Comparison of ENCODE assay signal across 8 cellular contexts in genomic region chr2:25251032-25251460, GRCh38.
DNase-seq lines count a peak whose midpoint lies in the region; ATAC-seq and TF ChIP-seq lines count a peak whose summit lies in the region.

No MANE protein-coding gene starts in this region.

- H3K4me3 ChIP-seq in A673 (ENCODE audit: low read depth, low read length, poor library complexity, severe bottlenecking), result peak overlapping the region; percentile 62
- H3K4me3 ChIP-seq in H7 (ENCODE audit: insufficient read depth, low read depth, low read length), result peak overlapping the region; percentile 57
- peak overlapping the region; percentile 56 to 63 for H3K4me3 ChIP-seq in testis

- WGBS in testis, 2 donors, result 26 to 32% methylated on average over 12 to 16 of the region's 16 CpGs

- H3K27me3 Mint-ChIP-seq in activated naive CD4-positive, alpha-beta T cell treated with anti-CD3 and anti-CD28 coated beads, Interleukin-2, amount 50 U/mL, for 24 hours, result no peaks in the 10 kb centered on the region

- intact Hi-C loops in A673 (cut with micrococcal nuclease; ENCODE audit: unreplicated experiment), result no loop called here
- intact Hi-C loops in left colon (cut with DNase I, micrococcal nuclease), result no loop called here
- intact Hi-C loops in testis (cut with DNase I; ENCODE audit: low total_unique reads), result no loop called here

- H3K9me3 ChIP-seq in A673 (ENCODE audit: low read depth, low read length, poor library complexity, severe bottlenecking), result no peaks in the 10 kb centered on the region
- no peaks in the 10 kb centered on the region for H3K9me3 ChIP-seq in testis

- H3K36me3 Mint-ChIP-seq in activated naive CD4-positive, alpha-beta T cell treated with anti-CD3 and anti-CD28 coated beads, Interleukin-2, amount 50 U/mL, for 24 hours, result peaks cover 3% of the 10 kb centered on the region

- TF ChIP-seq CTCF in A673 (conservative IDR thresholded peaks at IDR 0.05; ENCODE audit: low read depth, low read length), result no peak
- TF ChIP-seq CTCF in testis (IDR thresholded peaks at IDR 0.05), result no peak

- no TSS peak for BruUV-seq in A673 (replicated peaks; lab: Mats Ljungman, UMichigan)

- H3K27me3 ChIP-seq in A673 (replicated peaks; ENCODE audit: insufficient read depth, low read depth, low read length, poor library complexity) (no peaks in the 10 kb centered on the region), H7 (ENCODE audit: control insufficient read depth, insufficient read depth, low read length) (no peaks in the 10 kb centered on the region), testis (no peaks in the 10 kb centered on the region)

- peak overlapping the region; percentile 87 for H3K4me3 Mint-ChIP-seq in activated naive CD4-positive, alpha-beta T cell treated with anti-CD3 and anti-CD28 coated beads, Interleukin-2, amount 50 U/mL, for 24 hours

- H3K36me3 ChIP-seq in A673 (ENCODE audit: insufficient read depth, low read length, poor library complexity, severe bottlenecking) (peaks cover 23% of the 10 kb centered on the region), H7 (replicated peaks; ENCODE audit: control insufficient read depth, insufficient read depth, low read length) (peaks cover 22% of the 10 kb centered on the region), testis (ENCODE audit: low read depth, missing control alignments) (no peaks in the 10 kb centered on the region)

- DNase-seq in A673 (ENCODE audit: low spot score) (peak; percentile 55), H7 (peak; percentile 90), left colon (no peak), testis (no peak), SHP77 treated with DMSO at 0.1 percent for 48 hours (lab: John Stamatoyannopoulos, UW) (no peak)

- POLR2A ChIA-PET in A673 (lab: Charles Lee; ENCODE audit: low non-redundant PET), result no interaction called here

- no peaks in the 10 kb centered on the region for H3K9me3 Mint-ChIP-seq in activated naive CD4-positive, alpha-beta T cell treated with anti-CD3 and anti-CD28 coated beads, Interleukin-2, amount 50 U/mL, for 24 hours

- TF ChIP-seq POLR2A in testis (IDR thresholded peaks at IDR 0.05), result no peak

- peak; percentile 2 for ATAC-seq in left colon
- ATAC-seq in GM21381 (IDR thresholded peaks at IDR 0.05; ENCODE audit: unreplicated experiment), result no peak
- no peak for ATAC-seq in GM19455 (IDR thresholded peaks at IDR 0.05; ENCODE audit: unreplicated experiment)

- peak overlapping the region; percentile 96 for H3K27ac Mint-ChIP-seq in activated naive CD4-positive, alpha-beta T cell treated with anti-CD3 and anti-CD28 coated beads, Interleukin-2, amount 50 U/mL, for 24 hours

- H3K4me1 Mint-ChIP-seq in activated naive CD4-positive, alpha-beta T cell treated with anti-CD3 and anti-CD28 coated beads, Interleukin-2, amount 50 U/mL, for 24 hours, result peaks cover 36% of the 10 kb centered on the region

- H3K27ac ChIP-seq in A673 (ENCODE audit: low read depth, low read length, poor library complexity, severe bottlenecking) (peak overlapping the region; percentile 92), testis (peak overlapping the region in 1 of 2 donors; percentile 91)

- CTCF ChIA-PET in A673 (lab: Charles Lee), result interaction anchor here (1.1 kb wide), 1 partner anchor 111 kb away, joined by 3 read pairs; no protein-coding TSS in a partner anchor

- H3K4me1 ChIP-seq in A673 (ENCODE audit: insufficient read depth, low read length, poor library complexity, severe bottlenecking), result peaks cover 29% of the 10 kb centered on the region
- peaks cover 27% of the 10 kb centered on the region for H3K4me1 ChIP-seq in testis

Comparison
In these comparisons a context has a peak if more than half of its experiments do, and no peak if none do; other contexts are left out.
1. DNase-seq: peak in A673 (single experiment) and H7 (single experiment); none in left colon (0 of 2), testis (single experiment) and SHP77 treated with DMSO at 0.1 percent for 48 hours (single experiment).
2. Peak in every context shown above with its lines, with median percentiles within 50 percentile points of each other: H3K4me3 ChIP-seq.